ENCODE assay signal across 8 cellular contexts in genomic region chr1:111603979-111604378, GRCh38. TPM values are rescaled to one million over a fixed set of nuclear protein-coding genes. Genes with fewer than 3 reads are reported as not detected.
DNase-seq lines count a peak whose midpoint lies in the region; ATAC-seq, FAIRE-seq and TF ChIP-seq lines count a peak whose summit lies in the region.

No MANE protein-coding gene starts in this region.

- BruUV-seq in K562 (replicated peaks; lab: Mats Ljungman, UMichigan), result no TSS peak

- peaks cover 64% of the 10 kb centered on the region for H3K4me1 Mint-ChIP-seq in T-helper 1 cell treated with Interleukin-12 subunit alpha and Interleukin-12 subunit beta and Interleukin-4 antibody, amounts not matched to agents 30 μg/mL and 1 μg/mL, for 36 hours (ENCODE audit: low read depth)

- WGBS in K562 (ENCODE audit: insufficient coverage, low coverage, missing lambda C conversion rate), result 32% methylated on average over 4 of the region's 4 CpGs

- TF ChIP-seq POLR2A in K562 (conservative IDR thresholded peaks at IDR 0.05), result no peak

- no peaks in the 10 kb centered on the region for H3K79me2 ChIP-seq in K562 (ENCODE audit: control insufficient read depth, insufficient read depth, low read length)

- H3K9ac ChIP-seq in K562 (ENCODE audit: insufficient read depth in 1 of 2, low read depth in 2 of 2, low read length in 2 of 2), result 0 out of 4 replicates have a peak overlapping the region, but pooled peaks of 1 of the 2 experiments have one; percentile 49

- intact Hi-C loops in K562 (cut with micrococcal nuclease), result no loop called here

- ATAC-seq in GM19395 (IDR thresholded peaks at IDR 0.05; ENCODE audit: unreplicated experiment), result peak; percentile 46
- peak; percentile 69 for ATAC-seq in K562
- ATAC-seq in HG03095 (IDR thresholded peaks at IDR 0.05; ENCODE audit: unreplicated experiment), result no peak

- no peaks in the 10 kb centered on the region for H3K9me3 Mint-ChIP-seq in T-helper 1 cell treated with Interleukin-12 subunit alpha and Interleukin-12 subunit beta and Interleukin-4 antibody, amounts not matched to agents 30 μg/mL and 1 μg/mL, for 36 hours

- H2AFZ ChIP-seq in K562 (ENCODE audit: low read depth, low read length), result peak overlapping the region; percentile 49; the same call in 1 of the 2 replicates

- H3K4me1 ChIP-seq in K562 (replicated peaks in 1 of 2; ENCODE audit: control insufficient read depth in 2 of 2, insufficient read depth in 2 of 2, low read length in 2 of 2), result peaks cover 4 to 14% of the 10 kb centered on the region in 2 experiments; a peak in 4 of 5 replicates

- no peaks in the 10 kb centered on the region for H3K27me3 Mint-ChIP-seq in T-helper 1 cell treated with Interleukin-12 subunit alpha and Interleukin-12 subunit beta and Interleukin-4 antibody, amounts not matched to agents 30 μg/mL and 1 μg/mL, for 36 hours (ENCODE audit: low read depth)

- no peak for TF ChIP-seq EP300 in K562 (IDR thresholded peaks at IDR 0.05; ENCODE audit: low read length)

- H3K36me3 ChIP-seq in K562 (ENCODE audit: control insufficient read depth, insufficient read depth, low read length), result no peaks in the 10 kb centered on the region

- peak overlapping the region; percentile 81 for H3K4me3 Mint-ChIP-seq in T-helper 1 cell treated with Interleukin-12 subunit alpha and Interleukin-12 subunit beta and Interleukin-4 antibody, amounts not matched to agents 30 μg/mL and 1 μg/mL, for 36 hours

- H3K27ac ChIP-seq in K562 (ENCODE audit: extremely low read depth, low read depth, low read length) (no peak overlapping the region), coronary artery (no peak overlapping the region)

- in situ Hi-C loops in K562 (cut with MboI) (no loop called here), GM13976 (cut with MboI; ENCODE audit: low sequenced_read_pairs, unreplicated experiment) (loop anchor here (25.0 kb wide), 1 partner anchor 392 kb away; the partner anchor contains the start of gene DENND2D)

- no peaks in the 10 kb centered on the region for H3K27me3 ChIP-seq in K562 (ENCODE audit: control insufficient read depth in 2 of 2, insufficient read depth in 2 of 2, low read length in 2 of 2)

- H4K20me1 ChIP-seq in K562 (replicated peaks; ENCODE audit: control insufficient read depth, insufficient read depth, low read length), result no peaks in the 10 kb centered on the region

- TF ChIP-seq CTCF in K562 (IDR thresholded peaks at IDR 0.05 in 2 of 3, conservative IDR thresholded peaks at IDR 0.05 in 1 of 3; ENCODE audit: insufficient read depth in 2 of 3, low read depth in 1 of 3, low read length in 3 of 3), result no peak
- no peak for TF ChIP-seq CTCF in coronary artery (IDR thresholded peaks at IDR 0.05)
- TF ChIP-seq CTCF in GM13976 (IDR thresholded peaks at IDR 0.05; ENCODE audit: borderline replicate concordance, control extremely low read depth, extremely low read depth, insufficient read depth, missing control alignments), result no peak

- H3K27ac Mint-ChIP-seq in T-helper 1 cell treated with Interleukin-12 subunit alpha and Interleukin-12 subunit beta and Interleukin-4 antibody, amounts not matched to agents 30 μg/mL and 1 μg/mL, for 36 hours, result peak overlapping the region; percentile 97

- H3K9me1 ChIP-seq in K562 (ENCODE audit: control insufficient read depth, insufficient read depth, low read length), result no peaks in the 10 kb centered on the region

- H3K36me3 Mint-ChIP-seq in T-helper 1 cell treated with Interleukin-12 subunit alpha and Interleukin-12 subunit beta and Interleukin-4 antibody, amounts not matched to agents 30 μg/mL and 1 μg/mL, for 36 hours (ENCODE audit: low read depth), result peaks cover 14% of the 10 kb centered on the region

- no peak for TF ChIP-seq RAD21 in K562 (CRISPR knock-in tag; conservative IDR thresholded peaks at IDR 0.05 in 1 of 2, IDR thresholded peaks at IDR 0.05 in 1 of 2)

- FAIRE-seq in K562 (lab: Jason Lieb, UNC), result peak; percentile 29

- H3K4me3 ChIP-seq in K562 (no peak overlapping the region), coronary artery (no peak overlapping the region)

- POLR2A ChIA-PET in K562 (lab: Yijun Ruan, JAX), result interaction anchor here (0.7 to 2.2 kb wide), 5 partner anchors 8 to 96 kb away, joined by 3 to 8 read pairs (median 3); partner anchors contain the start of gene RAP1A

- no peak overlapping the region for H3K4me2 ChIP-seq in K562 (ENCODE audit: insufficient read depth, low read length)

- CTCF ChIA-PET in K562 (lab: Yijun Ruan, JAX; ENCODE audit: low intra/inter-chr PET ratio), result no interaction called here

- peaks cover 12% of the 10 kb centered on the region for H3K9me3 ChIP-seq in K562 (replicated peaks; ENCODE audit: control insufficient read depth, insufficient read depth, low read depth, low read length)

- DNase-seq in K562 (ENCODE audit: extremely low read depth in 1 of 4, low spot score in 3 of 4) (no peak), coronary artery (ENCODE audit: low spot score) (no peak), GM13976 (ENCODE audit: low spot score) (no peak), NCI-H2196 (lab: John Stamatoyannopoulos, UW; ENCODE audit: unreplicated experiment) (no peak)
- DNase-seq in stimulated activated CD8-positive, alpha-beta memory T cell treated with anti-CD3 and anti-CD28 coated beads, Interleukin-15, amount 100 ng/mL, for 48 hours (ENCODE audit: low read depth in 2 of 2), result peak; percentile 70 to 77

TF ChIP-seq in K562, 482 proteins besides CTCF, POLR2A, EP300 and RAD21:
- no peak for TF ChIP-seq PRPF4 (IDR thresholded peaks at IDR 0.05; ENCODE audit: insufficient read depth, low read depth, low read length, poor library complexity, severe bottlenecking)
- peak; percentile 7; the same call in 1 of the 2 replicates for TF ChIP-seq SPI1 (IDR thresholded peaks at IDR 0.05; ENCODE audit: borderline replicate concordance, low read depth, low read length)

RNA-seq across cellular contexts. Expression of gene RAP1A, which starts 15.6 kb away (rescaled TPM):
- 4.2 and 14.3 TPM in 2 replicates for total RNA-seq in K562 (2011; cell fraction: chromatin; rRNA removed; ENCODE audit: low replicate concordance)
- 2.2 and 3.4 TPM in 2 replicates for total RNA-seq in K562 (2011; cell fraction: nucleolus; rRNA removed)
- total RNA-seq in K562 (2011; cell fraction: nucleoplasm; rRNA removed), result 7.9 and 18.7 TPM in 2 replicates
- total RNA-seq in K562 (2014; rRNA removed) (13.4 and 19.0 TPM in 2 replicates), K562 (2014; rRNA removed; fragmentation: Illumina TruSeq; extraction: Trizol) (32.5 and 40.1 TPM in 2 replicates), K562 (2015; rRNA removed; fragmentation: Illumina TruSeq; extraction: Trizol) (19.4 and 24.5 TPM in 2 replicates), K562 (2021) (57.6 and 60.7 TPM in 2 replicates)
- polyA plus RNA-seq in K562 (2011; rRNA removed) (49.0 and 77.3 TPM in 2 replicates), K562 (2014; fragmentation: Illumina TruSeq; extraction: Trizol) (68.8 and 86.2 TPM in 2 replicates), K562 (2014; fragmentation: Nextera tagmentation; extraction: Ambion mirVana) (10 to 100 TPM; 21.3 to 28.9 TPM), K562 (2014; rRNA removed) (45.9 and 48.2 TPM in 2 replicates)
- polyA plus RNA-seq in K562 (2011; cell fraction: cytosol; rRNA removed), result 11.3 and 24.6 TPM in 2 replicates
- polyA plus RNA-seq in K562 (2011; cell fraction: nucleus; rRNA removed), result 6.6 and 11.5 TPM in 2 replicates
- polyA plus RNA-seq in K562 (2012), result 68.6 and 95.0 TPM in 2 replicates
- 49.7 and 52.8 TPM in 2 replicates for polyA minus RNA-seq in K562 (2011; rRNA and poly(A)+ RNA removed)
- polyA minus RNA-seq in K562 (2011; cell fraction: cytosol; rRNA and poly(A)+ RNA removed), result 20.3 and 24.0 TPM in 2 replicates
- polyA minus RNA-seq in K562 (2011; cell fraction: nucleus; rRNA and poly(A)+ RNA removed), result 4.7 and 9.1 TPM in 2 replicates

Comparison
In these comparisons a context has a peak if more than half of its experiments do, and no peak if none do; other contexts are left out.
1. DNase-seq: peak in stimulated activated CD8-positive, alpha-beta memory T cell treated with anti-CD3 and anti-CD28 coated beads, Interleukin-15, amount 100 ng/mL, for 48 hours (2 of 2); none in K562 (0 of 4), coronary artery (single experiment), GM13976 (single experiment) and NCI-H2196 (single experiment).